25 cellular contexts compared by ENCODE assay signal in genomic region chr2:170485254-170485653, GRCh38.
"Had no signal": no experiment of that assay in that cellular context is flagged by ENCODE, and none has a peak within 500 bp of the region (broad histone marks: within the 10 kb centered on the region; RNA-seq: fewer than 3 reads in every experiment).

No MANE protein-coding gene starts in this region.

- H3K27ac ChIP-seq: brain microvascular endothelial cell, Peyer's patch, RWPE1, SJCRH30, VCaP had no signal

- H3K27me3 Mint-ChIP-seq: activated CD4-positive, alpha-beta T cell treated with anti-CD3 and anti-CD28 coated beads for 36 hours; activated CD8-positive, alpha-beta T cell treated with anti-CD3 and anti-CD28 coated beads for 36 hours; activated naive CD8-positive, alpha-beta T cell treated with anti-CD3 and anti-CD28 coated beads for 36 hours had no signal

- DNase-seq: activated CD4-positive, alpha-beta T cell treated with anti-CD3 and anti-CD28 coated beads for 36 hours; activated CD4-positive, CD25-positive, alpha-beta regulatory T cell; activated CD8-positive, alpha-beta memory T cell treated with anti-CD3 and anti-CD28 coated beads, Interleukin-2, amount 50 U/mL, for 4 hours; activated CD8-positive, alpha-beta T cell treated with anti-CD3 and anti-CD28 coated beads for 36 hours; activated gamma-delta T cell treated with Interleukin-2 at 50 U/mL for 16 hours; activated naive CD4-positive, alpha-beta T cell treated with anti-CD3 and anti-CD28 coated beads, Interleukin-2, amount 10 ng/mL, durations not matched to agents 7 days and 5 days; activated naive CD8-positive, alpha-beta T cell treated with anti-CD3 and anti-CD28 coated beads for 36 hours; activated T-cell treated with anti-CD3 and anti-CD28 coated beads, Interleukin-2, amount 50 U/mL, for 72 hours; brain microvascular endothelial cell; MG63; NCI-H1105 treated with DMSO at 0.1 percent for 48 hours; NCI-H1436 treated with DMSO at 0.1 percent for 48 hours; NCI-H187; NCI-H2081; NCI-H510A treated with DMSO at 0.1 percent for 48 hours; NCI-H69; NK-92 treated with Interleukin-12 subunit alpha and Interleukin-12 subunit beta, amount 100 ng/mL, for 24 hours; Peyer's patch; Right ventricle myocardium superior; SJCRH30; SK-N-SH; T-helper 1 cell had no signal

- H3K27ac Mint-ChIP-seq: activated CD4-positive, alpha-beta T cell treated with anti-CD3 and anti-CD28 coated beads for 36 hours; activated CD8-positive, alpha-beta T cell treated with anti-CD3 and anti-CD28 coated beads for 36 hours; activated naive CD4-positive, alpha-beta T cell treated with anti-CD3 and anti-CD28 coated beads, Interleukin-2, amount 10 ng/mL, durations not matched to agents 7 days and 5 days; activated naive CD8-positive, alpha-beta T cell treated with anti-CD3 and anti-CD28 coated beads for 36 hours; activated T-cell treated with anti-CD3 and anti-CD28 coated beads, Interleukin-2, amount 50 U/mL, for 72 hours; activated T-helper 2 cell treated with anti-CD3 and anti-CD28 coated beads, Interferon-gamma antibody, Interleukin-2, Interleukin-4, amounts not matched to agents 10 μg/mL and 5 μg/mL and 100 μg/mL, durations not matched to agents 14 hours and 24 hours and 36 hours had no signal

- ATAC-seq: activated CD4-positive, alpha-beta T cell treated with anti-CD3 and anti-CD28 coated beads for 36 hours; activated CD8-positive, alpha-beta T cell treated with anti-CD3 and anti-CD28 coated beads for 36 hours; activated T-cell treated with anti-CD3 and anti-CD28 coated beads, Interleukin-2, amount 50 U/mL, for 72 hours had no signal

- H3K9me2 ChIP-seq: SK-N-SH had no signal

- H3K27me3 ChIP-seq: brain microvascular endothelial cell, MG63, Peyer's patch, SJCRH30 had no signal

- H3K36me3 Mint-ChIP-seq: activated naive CD4-positive, alpha-beta T cell treated with anti-CD3 and anti-CD28 coated beads, Interleukin-2, amount 10 ng/mL, durations not matched to agents 7 days and 5 days; activated naive CD8-positive, alpha-beta T cell treated with anti-CD3 and anti-CD28 coated beads for 36 hours had no signal

- H3K4me3 ChIP-seq: MG63, Peyer's patch, SJCRH30 had no signal

- H3K9ac ChIP-seq: SK-N-SH had no signal

- H3K4me1 Mint-ChIP-seq: activated CD4-positive, alpha-beta T cell treated with anti-CD3 and anti-CD28 coated beads for 36 hours; activated naive CD4-positive, alpha-beta T cell treated with anti-CD3 and anti-CD28 coated beads, Interleukin-2, amount 10 ng/mL, durations not matched to agents 7 days and 5 days; activated naive CD8-positive, alpha-beta T cell treated with anti-CD3 and anti-CD28 coated beads for 36 hours had no signal

- H3K9me3 ChIP-seq: MG63, Peyer's patch, SJCRH30, SK-N-SH had no signal

- H3K4me1 ChIP-seq: Peyer's patch, SJCRH30 had no signal

- H3K36me3 ChIP-seq: brain microvascular endothelial cell, MG63, Peyer's patch, SJCRH30 had no signal

- H3K4me3 Mint-ChIP-seq: activated CD4-positive, alpha-beta T cell treated with anti-CD3 and anti-CD28 coated beads for 36 hours; activated CD8-positive, alpha-beta T cell treated with anti-CD3 and anti-CD28 coated beads for 36 hours; activated naive CD4-positive, alpha-beta T cell treated with anti-CD3 and anti-CD28 coated beads, Interleukin-2, amount 10 ng/mL, durations not matched to agents 7 days and 5 days; activated naive CD8-positive, alpha-beta T cell treated with anti-CD3 and anti-CD28 coated beads for 36 hours; activated T-cell treated with anti-CD3 and anti-CD28 coated beads, Interleukin-2, amount 50 U/mL, for 72 hours had no signal

- H3K9me3 Mint-ChIP-seq: activated CD8-positive, alpha-beta T cell treated with anti-CD3 and anti-CD28 coated beads for 36 hours; activated naive CD4-positive, alpha-beta T cell treated with anti-CD3 and anti-CD28 coated beads, Interleukin-2, amount 10 ng/mL, durations not matched to agents 7 days and 5 days; activated naive CD8-positive, alpha-beta T cell treated with anti-CD3 and anti-CD28 coated beads for 36 hours; activated T-cell treated with anti-CD3 and anti-CD28 coated beads, Interleukin-2, amount 50 U/mL, for 72 hours; activated T-helper 2 cell treated with anti-CD3 and anti-CD28 coated beads, Interferon-gamma antibody, Interleukin-2, Interleukin-4, amounts not matched to agents 10 μg/mL and 5 μg/mL and 100 μg/mL, durations not matched to agents 14 hours and 24 hours and 36 hours had no signal

- H3K4me2 ChIP-seq: SK-N-SH had no signal
